ENCODE assay signal across 27 cellular contexts in genomic region chr7:11591943-11592342, GRCh38.
"Had no signal": no experiment of that assay in that cellular context is flagged by ENCODE, and none has a peak within 500 bp of the region (broad histone marks: within the 10 kb centered on the region; RNA-seq: fewer than 3 reads in every experiment).

No MANE protein-coding gene starts in this region.

- H3K9me3 ChIP-seq: ascending aorta, breast epithelium had no signal

- H3K36me3 ChIP-seq: ascending aorta, breast epithelium, cardiac muscle cell had no signal

- ATAC-seq: activated naive CD4-positive, alpha-beta T cell treated with anti-CD3 and anti-CD28 coated beads, Interleukin-2, amount 50 U/mL, for 72 hours; activated T-cell treated with anti-CD3 and anti-CD28 coated beads, Interleukin-2, amount 50 U/mL, for 72 hours; effector memory CD8-positive, alpha-beta T cell; esophagus mucosa; WTC11 had no signal

- H3K27me3 ChIP-seq: ascending aorta, breast epithelium, cardiac muscle cell had no signal

- DNase-seq: activated CD4-positive, alpha-beta memory T cell treated with anti-CD3 and anti-CD28 coated beads, Interleukin-2, amount 10 ng/mL, durations not matched to agents 7 days and 5 days; activated CD4-positive, alpha-beta T cell treated with anti-CD3 and anti-CD28 coated beads for 1 hour; activated CD4-positive, alpha-beta T cell treated with anti-CD3 and anti-CD28 coated beads for 4 hours; activated CD4-positive, alpha-beta T cell treated with anti-CD3 and anti-CD28 coated beads, Interleukin-2, amount 10 ng/mL, durations not matched to agents 7 days and 5 days; activated CD4-positive, alpha-beta T cell treated with anti-CD3 and anti-CD28 coated beads, Interleukin-2, amount 50 U/mL, for 4 hours; activated CD8-positive, alpha-beta memory T cell treated with anti-CD3 and anti-CD28 coated beads, Interleukin-2, amount 50 U/mL, for 48 hours; activated gamma-delta T cell; activated naive CD4-positive, alpha-beta T cell; activated naive CD4-positive, alpha-beta T cell treated with anti-CD3 and anti-CD28 coated beads, Interleukin-2, amount 10 ng/mL, durations not matched to agents 7 days and 5 days; activated naive CD8-positive, alpha-beta T cell treated with anti-CD3 and anti-CD28 coated beads, Interleukin-2, amount 10 ng/mL, durations not matched to agents 7 days and 5 days; activated T-cell treated with anti-CD3 and anti-CD28 coated beads for 4 hours; activated T-cell treated with anti-CD3 and anti-CD28 coated beads, Interleukin-2, amount 50 U/mL, for 24 hours; activated T-cell treated with anti-CD3 and anti-CD28 coated beads, Interleukin-2, amount 50 U/mL, for 72 hours; central memory CD4-positive, alpha-beta T cell; cerebellar nuclear complex; effector CD4-positive, alpha-beta T cell; effector memory CD8-positive, alpha-beta T cell; foreskin fibroblast; head of caudate nucleus; T-helper 2 cell had no signal

- H3K27ac ChIP-seq: ascending aorta, breast epithelium, cardiac muscle cell, coronary artery had no signal

- H3K4me1 ChIP-seq: ascending aorta, breast epithelium had no signal

- H3K4me3 ChIP-seq: ascending aorta, breast epithelium, cardiac muscle cell, coronary artery had no signal
